In genomic region chr5:150217041-150217440, GRCh38 we compare ENCODE assay signal across 16 cellular contexts. TPM values are rescaled to one million over a fixed set of nuclear protein-coding genes. Genes with fewer than 3 reads are reported as not detected.
DNase-seq lines count a peak whose midpoint lies in the region; ATAC-seq, FAIRE-seq and TF ChIP-seq lines count a peak whose summit lies in the region.
"Had no signal": no experiment of that assay in that cellular context is flagged by ENCODE, and none has a peak within 500 bp of the region (broad histone marks: within the 10 kb centered on the region; RNA-seq: fewer than 3 reads in every experiment).

No MANE protein-coding gene starts in this region.

- intact Hi-C loops in left colon (cut with DNase I, micrococcal nuclease) = loop anchor here (2.0 to 5.0 kb wide), 2 partner anchors 86 to 90 kb away; no protein-coding TSS in a partner anchor

- no peak for FAIRE-seq in small intestine (lab: Jason Lieb, UNC)

- ATAC-seq in left colon (peak; percentile 39), GM18517 (IDR thresholded peaks at IDR 0.05; ENCODE audit: unreplicated experiment) (no peak), SK-N-SH treated with all-trans-retinoic acid at 6 μM for 48 hours (no peak)

- H3K9me3 ChIP-seq in small intestine (ENCODE audit: control insufficient read depth, low read depth) = no peaks in the 10 kb centered on the region

- H3K27ac ChIP-seq in small intestine (ENCODE audit: low read depth in 1 of 2, low read length in 1 of 2) = peak overlapping the region in 1 of 2 donors; percentile 9
- H3K27ac ChIP-seq: HL-60 had no signal

- no peak overlapping the region for H3K4me3 ChIP-seq in small intestine (ENCODE audit: low read depth in 1 of 2, low read length in 2 of 2)
- H3K4me3 ChIP-seq: GM23338, K562 had no signal

- no peaks in the 10 kb centered on the region for H3K36me3 ChIP-seq in small intestine (ENCODE audit: control insufficient read depth in 2 of 2, insufficient read depth in 2 of 2, low read length in 2 of 2)

- 15 to 66% (median 36%) methylated on average over 2 of the region's 2 CpGs for WGBS in small intestine, 3 donors

- no peaks in the 10 kb centered on the region for H3K27me3 ChIP-seq in small intestine (ENCODE audit: control insufficient read depth in 2 of 2, insufficient read depth in 2 of 2, low read length in 2 of 2)

- DNase-seq in NCI-H345 (lab: John Stamatoyannopoulos, UW) (peak; percentile 39), NCI-H345 treated with DMSO at 0.1 percent for 48 hours (lab: John Stamatoyannopoulos, UW; ENCODE audit: unreplicated experiment) (no peak), NCI-H69 (lab: John Stamatoyannopoulos, UW) (peak; percentile 71), left colon (peak; percentile 55 to 68), small intestine (peak; percentile 56), pons (ENCODE audit: low spot score) (no peak)
- DNase-seq: GF-D8, NCI-H1048, NCI-H187, NCI-H774 had no signal

- peaks cover 0 to 4% of the 10 kb centered on the region in 2 donors for H3K4me1 ChIP-seq in small intestine (ENCODE audit: control insufficient read depth in 2 of 2, insufficient read depth in 1 of 2, low read depth in 1 of 2, low read length in 1 of 2)

TF ChIP-seq in SK-N-SH treated with all-trans-retinoic acid at 6 μM for 48 hours, 23 proteins besides CTCF, POLR2A, EP300 and RAD21:
- TF ChIP-seq PPARA (CRISPR knock-in tag; IDR thresholded peaks at IDR 0.05; ENCODE audit: borderline replicate concordance) (no peak), POU6F1 (CRISPR knock-in tag; IDR thresholded peaks at IDR 0.05; ENCODE audit: borderline replicate concordance, low read depth) (no peak), GLIS3 (CRISPR knock-in tag; IDR thresholded peaks at IDR 0.05) (no peak), ARNTL (CRISPR knock-in tag; IDR thresholded peaks at IDR 0.05; ENCODE audit: borderline replicate concordance, low read depth) (no peak), ZC3H10 (CRISPR knock-in tag; IDR thresholded peaks at IDR 0.05) (no peak), ISL1 (CRISPR knock-in tag; IDR thresholded peaks at IDR 0.05) (no peak), CSDC2 (CRISPR knock-in tag; IDR thresholded peaks at IDR 0.05) (no peak), BACH2 (CRISPR knock-in tag; IDR thresholded peaks at IDR 0.05; ENCODE audit: borderline replicate concordance) (no peak), OSR1 (CRISPR knock-in tag; IDR thresholded peaks at IDR 0.05) (no peak), TSHZ2 (CRISPR knock-in tag; IDR thresholded peaks at IDR 0.05) (no peak), ZFP30 (CRISPR knock-in tag; IDR thresholded peaks at IDR 0.05) (no peak)
TF ChIP-seq in SK-N-SH treated with all-trans-retinoic acid at 6 μM for 48 hours: peak in this region for 0.

RNA-seq across cellular contexts. Expression of gene SLC6A7, which starts 27.2 kb away (rescaled TPM):
- 10 to 100 TPM; 13.2 to 30.4 TPM for total RNA-seq in left colon
- 1 to 10 TPM in 2 of 3 donors, under 1 TPM in 1; 0.81 to 2.6 (median 1.8) TPM for polyA plus RNA-seq in small intestine
- total RNA-seq: A673, GM23338, K562 had no signal
- polyA plus RNA-seq: GM23338, K562 had no signal

RNA-seq across cellular contexts. Expression of gene CDX1, which starts 50.5 kb away (rescaled TPM):
- 100 to 1,000 TPM; 323 to 423 TPM for total RNA-seq in left colon
- polyA plus RNA-seq in small intestine = 100 to 1,000 TPM; 205 to 238 (median 219) TPM
- total RNA-seq: A673, GM23338 had no signal
- polyA plus RNA-seq: GM23338 had no signal

Comparison
In these comparisons a context has a peak if more than half of its experiments do, and no peak if none do; other contexts are left out.
1. DNase-seq: peak in NCI-H345 (single experiment), NCI-H69 (single experiment), left colon (2 of 2) and small intestine (single experiment); none in NCI-H345 treated with DMSO at 0.1 percent for 48 hours (single experiment) and pons (single experiment).